In the genomic region with DNA sequence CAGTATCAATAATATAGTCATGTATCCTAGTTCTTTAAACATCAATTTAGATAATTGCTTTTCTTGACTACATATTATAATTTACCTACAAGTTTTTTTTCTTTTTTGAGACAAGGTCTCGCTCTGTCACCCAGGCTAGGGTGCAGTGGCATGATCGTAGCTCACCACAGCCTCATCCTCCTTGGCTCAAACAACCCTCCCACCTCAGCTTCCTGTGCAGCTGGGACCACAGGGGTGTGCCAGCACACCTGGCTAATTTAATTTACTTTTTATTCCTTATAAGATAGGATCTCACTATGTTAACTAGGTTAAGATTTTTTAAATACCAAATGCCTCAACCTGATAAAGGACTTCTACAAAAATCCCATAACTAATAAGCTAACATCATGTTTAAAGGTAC, we compare ENCODE assay signal across 12 cellular contexts. TPM values are rescaled to one million over a fixed set of nuclear protein-coding genes. Genes with fewer than 3 reads are reported as not detected.
A peak's percentile ranks its signal among the peaks of the same experiment; 100 is the strongest.
DNase-seq lines count a peak whose midpoint lies in the region; ATAC-seq and TF ChIP-seq lines count a peak whose summit lies in the region.
"Had no signal": no experiment of that assay in that cellular context is flagged by ENCODE, and none has a peak within 500 bp of the region (broad histone marks: within the 10 kb centered on the region; RNA-seq: fewer than 3 reads in every experiment).

No MANE protein-coding gene starts in this region.

- H3K27me3 Mint-ChIP-seq in IgD-negative memory B cell, result no peaks in the 10 kb centered on the region
- H3K27me3 Mint-ChIP-seq in activated T-helper 2 cell treated with anti-CD3 and anti-CD28 coated beads, Interferon-gamma antibody, Interleukin-2, Interleukin-4, amounts not matched to agents 10 μg/mL and 5 μg/mL and 100 μg/mL, durations not matched to agents 14 hours and 24 hours and 36 hours (ENCODE audit: low read depth), result no peaks in the 10 kb centered on the region
- H3K27me3 Mint-ChIP-seq in stimulated activated naive CD8-positive, alpha-beta T cell treated with anti-CD3 and anti-CD28 coated beads, Interleukin-15, Interleukin-2, amounts not matched to agents 100 ng/mL and 50 ng/mL, for 24 hours, result no peaks in the 10 kb centered on the region
- H3K27me3 Mint-ChIP-seq in GM23338 (ENCODE audit: insufficient read depth, low read depth, poor library complexity), result peaks cover 1% of the 10 kb centered on the region

- intact Hi-C loops in activated T-helper 2 cell treated with anti-CD3 and anti-CD28 coated beads, Interferon-gamma antibody, Interleukin-2, Interleukin-4, amounts not matched to agents 10 μg/mL and 5 μg/mL and 100 μg/mL, durations not matched to agents 14 hours and 24 hours and 36 hours (cut with micrococcal nuclease), result no loop called here

- no peak for TF ChIP-seq CTCF in GM23338 (conservative IDR thresholded peaks at IDR 0.05; ENCODE audit: low read depth in 2 of 2)

- H3K4me3 Mint-ChIP-seq in IgD-negative memory B cell (peak overlapping the region; percentile 7 to 86 (median 59)), GM23338 (no peak overlapping the region)
- no peak overlapping the region for H3K4me3 Mint-ChIP-seq in activated T-helper 2 cell treated with anti-CD3 and anti-CD28 coated beads, Interferon-gamma antibody, Interleukin-2, Interleukin-4, amounts not matched to agents 10 μg/mL and 5 μg/mL and 100 μg/mL, durations not matched to agents 14 hours and 24 hours and 36 hours (ENCODE audit: low read depth)
- no peak overlapping the region for H3K4me3 Mint-ChIP-seq in stimulated activated naive CD8-positive, alpha-beta T cell treated with anti-CD3 and anti-CD28 coated beads, Interleukin-15, Interleukin-2, amounts not matched to agents 100 ng/mL and 50 ng/mL, for 24 hours

- H2AFZ ChIP-seq in GM23338, result no peak overlapping the region
- H2AFZ ChIP-seq: parathyroid adenoma had no signal

- H3F3A ChIP-seq in GM23338 (replicated peaks; ENCODE audit: low read depth), result no peaks in the 10 kb centered on the region

- peaks cover 62% of the 10 kb centered on the region for H3K79me2 ChIP-seq in GM23338 (replicated peaks; ENCODE audit: insufficient read depth)

- H3K27ac Mint-ChIP-seq in IgD-negative memory B cell, result peak overlapping the region; percentile 59 to 95 (median 94)
- no peak overlapping the region for H3K27ac Mint-ChIP-seq in activated T-helper 2 cell treated with anti-CD3 and anti-CD28 coated beads, Interferon-gamma antibody, Interleukin-2, Interleukin-4, amounts not matched to agents 10 μg/mL and 5 μg/mL and 100 μg/mL, durations not matched to agents 14 hours and 24 hours and 36 hours
- H3K27ac Mint-ChIP-seq in stimulated activated naive CD8-positive, alpha-beta T cell treated with anti-CD3 and anti-CD28 coated beads, Interleukin-15, Interleukin-2, amounts not matched to agents 100 ng/mL and 50 ng/mL, for 24 hours, result peak overlapping the region; percentile 49
- H3K27ac Mint-ChIP-seq in GM23338, result no peak overlapping the region

- peaks cover 22% of the 10 kb centered on the region for H3K36me3 ChIP-seq in GM23338 (ENCODE audit: insufficient read depth)

- H3K27ac ChIP-seq in GM23338 (ENCODE audit: low read depth), result no peak overlapping the region
- H3K27ac ChIP-seq: C4-2B, lower lobe of right lung, parathyroid adenoma had no signal

- TF ChIP-seq POLR2A in erythroblast (IDR thresholded peaks at IDR 0.05; ENCODE audit: low read length), result no peak

- H4K20me1 ChIP-seq in GM23338 (replicated peaks; ENCODE audit: insufficient read depth), result peaks cover 14% of the 10 kb centered on the region

- H3K27me3 ChIP-seq in GM23338 (ENCODE audit: insufficient read depth), result no peaks in the 10 kb centered on the region

- ATAC-seq in GM23338, result no peak
- ATAC-seq: lower lobe of right lung had no signal

- no peaks in the 10 kb centered on the region for H3K9me2 ChIP-seq in GM23338 (ENCODE audit: insufficient read depth)

- H3K9me3 Mint-ChIP-seq in IgD-negative memory B cell (no peaks in the 10 kb centered on the region), GM23338 (peaks cover 34% of the 10 kb centered on the region)
- H3K9me3 Mint-ChIP-seq in activated T-helper 2 cell treated with anti-CD3 and anti-CD28 coated beads, Interferon-gamma antibody, Interleukin-2, Interleukin-4, amounts not matched to agents 10 μg/mL and 5 μg/mL and 100 μg/mL, durations not matched to agents 14 hours and 24 hours and 36 hours, result no peaks in the 10 kb centered on the region
- no peaks in the 10 kb centered on the region for H3K9me3 Mint-ChIP-seq in stimulated activated naive CD8-positive, alpha-beta T cell treated with anti-CD3 and anti-CD28 coated beads, Interleukin-15, Interleukin-2, amounts not matched to agents 100 ng/mL and 50 ng/mL, for 24 hours

- peaks cover 2% of the 10 kb centered on the region for H3K36me3 Mint-ChIP-seq in IgD-negative memory B cell
- H3K36me3 Mint-ChIP-seq in activated T-helper 2 cell treated with anti-CD3 and anti-CD28 coated beads, Interferon-gamma antibody, Interleukin-2, Interleukin-4, amounts not matched to agents 10 μg/mL and 5 μg/mL and 100 μg/mL, durations not matched to agents 14 hours and 24 hours and 36 hours (ENCODE audit: low read depth), result peaks cover 31% of the 10 kb centered on the region
- peaks cover 20% of the 10 kb centered on the region for H3K36me3 Mint-ChIP-seq in stimulated activated naive CD8-positive, alpha-beta T cell treated with anti-CD3 and anti-CD28 coated beads, Interleukin-15, Interleukin-2, amounts not matched to agents 100 ng/mL and 50 ng/mL, for 24 hours (ENCODE audit: low read depth)
- peaks cover 67% of the 10 kb centered on the region for H3K36me3 Mint-ChIP-seq in GM23338 (ENCODE audit: low read depth)

- H3K4me3 ChIP-seq in GM23338, result no peak overlapping the region
- H3K4me3 ChIP-seq: lower lobe of right lung had no signal

- no peaks in the 10 kb centered on the region for H3K4me1 ChIP-seq in GM23338 (ENCODE audit: insufficient read depth)
- H3K4me1 ChIP-seq: lower lobe of right lung had no signal

- DNase-seq in stimulated activated CD8-positive, alpha-beta memory T cell treated with anti-CD3 and anti-CD28 coated beads, Interleukin-12 subunit alpha, Interleukin-12 subunit beta, amount 100 ng/mL, for 1 hour (ENCODE audit: low read depth), result peak; percentile 11
- DNase-seq in stimulated activated CD8-positive, alpha-beta memory T cell treated with anti-CD3 and anti-CD28 coated beads, Interleukin-4, amount 100 ng/mL, for 48 hours, result no peak
- DNase-seq in activated T-helper 2 cell treated with anti-CD3 and anti-CD28 coated beads, Interferon-gamma antibody, Interleukin-2, Interleukin-4, amounts not matched to agents 10 μg/mL and 5 μg/mL and 100 μg/mL, durations not matched to agents 14 hours and 24 hours and 36 hours (ENCODE audit: low spot score), result peak; percentile 18
- DNase-seq in iPS-NIHi11 (ENCODE audit: low spot score) (no peak), erythroblast (lab: John Stamatoyannopoulos, UW) (no peak), GM23338 (ENCODE audit: low spot score) (no peak)
- DNase-seq: head of caudate nucleus, lower lobe of right lung had no signal

- H3K4me1 Mint-ChIP-seq in IgD-negative memory B cell, result peaks cover 22 to 31% (median 27%) of the 10 kb centered on the region in 3 donors
- H3K4me1 Mint-ChIP-seq in activated T-helper 2 cell treated with anti-CD3 and anti-CD28 coated beads, Interferon-gamma antibody, Interleukin-2, Interleukin-4, amounts not matched to agents 10 μg/mL and 5 μg/mL and 100 μg/mL, durations not matched to agents 14 hours and 24 hours and 36 hours (ENCODE audit: low read depth), result peaks cover 14% of the 10 kb centered on the region
- peaks cover 34% of the 10 kb centered on the region for H3K4me1 Mint-ChIP-seq in stimulated activated naive CD8-positive, alpha-beta T cell treated with anti-CD3 and anti-CD28 coated beads, Interleukin-15, Interleukin-2, amounts not matched to agents 100 ng/mL and 50 ng/mL, for 24 hours (ENCODE audit: low read depth)
- no peaks in the 10 kb centered on the region for H3K4me1 Mint-ChIP-seq in GM23338

- no peak overlapping the region for H3K4me2 ChIP-seq in GM23338

TF ChIP-seq in GM23338, 12 proteins besides CTCF, POLR2A, EP300 and RAD21 (continues in another document):
- TF ChIP-seq, protein P1, sequence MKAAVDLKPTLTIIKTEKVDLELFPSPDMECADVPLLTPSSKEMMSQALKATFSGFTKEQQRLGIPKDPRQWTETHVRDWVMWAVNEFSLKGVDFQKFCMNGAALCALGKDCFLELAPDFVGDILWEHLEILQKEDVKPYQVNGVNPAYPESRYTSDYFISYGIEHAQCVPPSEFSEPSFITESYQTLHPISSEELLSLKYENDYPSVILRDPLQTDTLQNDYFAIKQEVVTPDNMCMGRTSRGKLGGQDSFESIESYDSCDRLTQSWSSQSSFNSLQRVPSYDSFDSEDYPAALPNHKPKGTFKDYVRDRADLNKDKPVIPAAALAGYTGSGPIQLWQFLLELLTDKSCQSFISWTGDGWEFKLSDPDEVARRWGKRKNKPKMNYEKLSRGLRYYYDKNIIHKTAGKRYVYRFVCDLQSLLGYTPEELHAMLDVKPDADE (IDR thresholded peaks at IDR 0.05), result no peak
- TF ChIP-seq EZH2 (IDR thresholded peaks at IDR 0.05; ENCODE audit: low read depth, unreplicated experiment) (no peak), POLR2AphosphoS5 (IDR thresholded peaks at IDR 0.05; ENCODE audit: low read depth) (no peak), JUNB (IDR thresholded peaks at IDR 0.05; ENCODE audit: unreplicated experiment) (no peak)

RNA-seq across cellular contexts. Expression of gene UIMC1, which starts 21.1 kb away (rescaled TPM):
- polyA plus RNA-seq in IgD-negative memory B cell (37.3 TPM), GM23338 (2016; fragmentation: Nextera tagmentation; extraction: Ambion mirVana) (33.7 and 36.4 TPM in 2 replicates)
- 62.6 and 63.3 TPM in 2 replicates for total RNA-seq in activated T-helper 2 cell treated with anti-CD3 and anti-CD28 coated beads, Interferon-gamma antibody, Interleukin-2, Interleukin-4, amounts not matched to agents 10 μg/mL and 5 μg/mL and 100 μg/mL, durations not matched to agents 14 hours and 24 hours and 36 hours
- total RNA-seq in GM23338 (2014; rRNA removed; shearing (Covaris generic)), result 28.1 and 40.1 TPM in 2 replicates

RNA-seq across cellular contexts. Expression of gene ZNF346, which starts 37.0 kb away (rescaled TPM):
- 17.7 TPM for polyA plus RNA-seq in IgD-negative memory B cell
- total RNA-seq in activated T-helper 2 cell treated with anti-CD3 and anti-CD28 coated beads, Interferon-gamma antibody, Interleukin-2, Interleukin-4, amounts not matched to agents 10 μg/mL and 5 μg/mL and 100 μg/mL, durations not matched to agents 14 hours and 24 hours and 36 hours, result 26.1 and 26.3 TPM in 2 replicates
- 21.6 and 27.2 TPM in 2 replicates for total RNA-seq in GM23338 (2014; rRNA removed; shearing (Covaris generic))
- 6.8 and 11.0 TPM in 2 replicates for polyA plus RNA-seq in GM23338 (2016; fragmentation: Nextera tagmentation; extraction: Ambion mirVana)

Comparison
In these comparisons a context has a peak if more than half of its experiments do, and no peak if none do; other contexts are left out.
1. DNase-seq: peak in stimulated activated CD8-positive, alpha-beta memory T cell treated with anti-CD3 and anti-CD28 coated beads, Interleukin-12 subunit alpha, Interleukin-12 subunit beta, amount 100 ng/mL, for 1 hour (single experiment) and activated T-helper 2 cell treated with anti-CD3 and anti-CD28 coated beads, Interferon-gamma antibody, Interleukin-2, Interleukin-4, amounts not matched to agents 10 μg/mL and 5 μg/mL and 100 μg/mL, durations not matched to agents 14 hours and 24 hours and 36 hours (single experiment); none in stimulated activated CD8-positive, alpha-beta memory T cell treated with anti-CD3 and anti-CD28 coated beads, Interleukin-4, amount 100 ng/mL, for 48 hours (single experiment), iPS-NIHi11 (single experiment), erythroblast (0 of 2) and GM23338 (single experiment).
2. H3K27ac Mint-ChIP-seq: peak in IgD-negative memory B cell (3 of 3) and stimulated activated naive CD8-positive, alpha-beta T cell treated with anti-CD3 and anti-CD28 coated beads, Interleukin-15, Interleukin-2, amounts not matched to agents 100 ng/mL and 50 ng/mL, for 24 hours (single experiment); none in activated T-helper 2 cell treated with anti-CD3 and anti-CD28 coated beads, Interferon-gamma antibody, Interleukin-2, Interleukin-4, amounts not matched to agents 10 μg/mL and 5 μg/mL and 100 μg/mL, durations not matched to agents 14 hours and 24 hours and 36 hours (single experiment) and GM23338 (single experiment).
3. H3K4me3 Mint-ChIP-seq: peak in IgD-negative memory B cell (4 of 4); none in activated T-helper 2 cell treated with anti-CD3 and anti-CD28 coated beads, Interferon-gamma antibody, Interleukin-2, Interleukin-4, amounts not matched to agents 10 μg/mL and 5 μg/mL and 100 μg/mL, durations not matched to agents 14 hours and 24 hours and 36 hours (single experiment), stimulated activated naive CD8-positive, alpha-beta T cell treated with anti-CD3 and anti-CD28 coated beads, Interleukin-15, Interleukin-2, amounts not matched to agents 100 ng/mL and 50 ng/mL, for 24 hours (single experiment) and GM23338 (single experiment).